13 cellular contexts compared by ENCODE assay signal in genomic region chr4:2287594-2287915, GRCh38. TPM values are rescaled to one million over a fixed set of nuclear protein-coding genes. Genes with fewer than 3 reads are reported as not detected.
DNase-seq lines count a peak whose midpoint lies in the region; ATAC-seq, FAIRE-seq and TF ChIP-seq lines count a peak whose summit lies in the region.
"Had no signal": no experiment of that assay in that cellular context is flagged by ENCODE, and none has a peak within 500 bp of the region (broad histone marks: within the 10 kb centered on the region; RNA-seq: fewer than 3 reads in every experiment).

No MANE protein-coding gene starts in this region.

- H3K27ac Mint-ChIP-seq in CD8-positive, alpha-beta memory T cell: peak overlapping the region in 5 of 8 donors; percentile 63 to 88 (median 70)
- peak overlapping the region in 5 of 9 donors; percentile 24 to 85 (median 72) for H3K27ac Mint-ChIP-seq in naive thymus-derived CD4-positive, alpha-beta T cell
- no peak overlapping the region for H3K27ac Mint-ChIP-seq in chondrocyte (ENCODE audit: unreplicated experiment)

- TF ChIP-seq POLR2A in sigmoid colon (IDR thresholded peaks at IDR 0.05): no peak

- no peak for TF ChIP-seq EP300 in sigmoid colon (IDR thresholded peaks at IDR 0.05)

- no peaks in the 10 kb centered on the region for H3K36me3 ChIP-seq in CD8-positive, alpha-beta memory T cell (ENCODE audit: insufficient read depth, low read length)
- no peaks in the 10 kb centered on the region for H3K36me3 ChIP-seq in naive thymus-derived CD4-positive, alpha-beta T cell (ENCODE audit: control insufficient read depth in 2 of 3, insufficient read depth in 3 of 3, low read length in 3 of 3)
- no peaks in the 10 kb centered on the region for H3K36me3 ChIP-seq in sigmoid colon

- DNase-seq in CD8-positive, alpha-beta memory T cell: no peak
- DNase-seq in dorsolateral prefrontal cortex: peak in 1 of 10 donors; percentile 15
- peak in 2 of 9 donors; percentile 3 to 7 for DNase-seq in naive thymus-derived CD4-positive, alpha-beta T cell
- peak; percentile 46 for DNase-seq in sigmoid colon
- DNase-seq in frontal cortex (ENCODE audit: low spot score in 2 of 2): no peak
- no peak for DNase-seq in RKO (ENCODE audit: low spot score)
- no peak for DNase-seq in chondrocyte (ENCODE audit: low spot score)
- DNase-seq in NCI-H2081 (lab: John Stamatoyannopoulos, UW): no peak
- DNase-seq: DMS153, HCEC 1CT, Kasumi-1, NCI-H187 treated with DMSO at 0.1 percent for 48 hours had no signal

- no peak overlapping the region for H3K4me3 Mint-ChIP-seq in CD8-positive, alpha-beta memory T cell
- peak overlapping the region in 1 of 10 donors; percentile 35 for H3K4me3 Mint-ChIP-seq in naive thymus-derived CD4-positive, alpha-beta T cell
- H3K4me3 Mint-ChIP-seq in chondrocyte (ENCODE audit: unreplicated experiment): no peak overlapping the region

- peaks cover 62% of the 10 kb centered on the region for H3K4me1 ChIP-seq in CD8-positive, alpha-beta memory T cell (ENCODE audit: insufficient read depth, low read length)
- peaks cover 38 to 47% of the 10 kb centered on the region in 2 donors for H3K4me1 ChIP-seq in naive thymus-derived CD4-positive, alpha-beta T cell (ENCODE audit: control insufficient read depth in 2 of 2, insufficient read depth in 2 of 2, low read length in 2 of 2)
- H3K4me1 ChIP-seq in sigmoid colon: no peaks in the 10 kb centered on the region

- no peak overlapping the region for H3K27ac ChIP-seq in CD8-positive, alpha-beta memory T cell (ENCODE audit: low read depth, low read length)
- peak overlapping the region in 35 of 59 donors; percentile 1 to 77 (median 51) for H3K27ac ChIP-seq in dorsolateral prefrontal cortex
- H3K27ac ChIP-seq in naive thymus-derived CD4-positive, alpha-beta T cell (ENCODE audit: low read depth, low read length): no peak overlapping the region
- no peak overlapping the region for H3K27ac ChIP-seq in sigmoid colon

- peaks cover 0 to 2% (median 1%) of the 10 kb centered on the region in 3 donors for H3K36me3 Mint-ChIP-seq in CD8-positive, alpha-beta memory T cell
- peaks cover 0 to 3% (median 0%) of the 10 kb centered on the region in 5 donors for H3K36me3 Mint-ChIP-seq in naive thymus-derived CD4-positive, alpha-beta T cell
- no peaks in the 10 kb centered on the region for H3K36me3 Mint-ChIP-seq in chondrocyte (ENCODE audit: low read depth)

- no peak for ATAC-seq in naive thymus-derived CD4-positive, alpha-beta T cell

- H3K4me3 ChIP-seq in CD8-positive, alpha-beta memory T cell (ENCODE audit: low read length): no peak overlapping the region
- H3K4me3 ChIP-seq in dorsolateral prefrontal cortex (no peak overlapping the region), sigmoid colon (no peak overlapping the region)
- no peak overlapping the region for H3K4me3 ChIP-seq in naive thymus-derived CD4-positive, alpha-beta T cell (ENCODE audit: low read length)

- 90 to 91% methylated on average over 9 of the region's 9 CpGs for WGBS in sigmoid colon, 2 donors

- H3K27me3 Mint-ChIP-seq in CD8-positive, alpha-beta memory T cell: no peaks in the 10 kb centered on the region
- H3K27me3 Mint-ChIP-seq in naive thymus-derived CD4-positive, alpha-beta T cell: peaks cover 0 to 3% (median 0%) of the 10 kb centered on the region in 5 donors
- H3K27me3 Mint-ChIP-seq in chondrocyte (ENCODE audit: low read depth): peaks cover under 1% of the 10 kb centered on the region

- intact Hi-C loops in dorsolateral prefrontal cortex (cut with DNase I): no loop called here
- intact Hi-C loops in naive thymus-derived CD4-positive, alpha-beta T cell (cut with micrococcal nuclease): loop anchor here in 1 of 2 donors (10.0 kb wide), 1 partner anchor 67 kb away; no protein-coding TSS in a partner anchor
- intact Hi-C loops in sigmoid colon (cut with DNase I): no loop called here

- no peaks in the 10 kb centered on the region for H3K27me3 ChIP-seq in CD8-positive, alpha-beta memory T cell (ENCODE audit: insufficient read depth, low read length, poor library complexity, severe bottlenecking)
- H3K27me3 ChIP-seq in dorsolateral prefrontal cortex (no peaks in the 10 kb centered on the region), sigmoid colon (no peaks in the 10 kb centered on the region)
- H3K27me3 ChIP-seq in naive thymus-derived CD4-positive, alpha-beta T cell (ENCODE audit: control insufficient read depth in 2 of 2, insufficient read depth in 2 of 2, low read length in 2 of 2): no peaks in the 10 kb centered on the region

- peaks cover 30 to 67% (median 34%) of the 10 kb centered on the region in 3 donors for H3K4me1 Mint-ChIP-seq in CD8-positive, alpha-beta memory T cell
- H3K4me1 Mint-ChIP-seq in naive thymus-derived CD4-positive, alpha-beta T cell: peaks cover 13 to 76% (median 41%) of the 10 kb centered on the region in 7 donors
- H3K4me1 Mint-ChIP-seq in chondrocyte (ENCODE audit: low read depth): peaks cover 5% of the 10 kb centered on the region

- FAIRE-seq in frontal cortex (lab: Jason Lieb, UNC): no peak
- FAIRE-seq: RCC 7860 had no signal

- H3K9me3 ChIP-seq in CD8-positive, alpha-beta memory T cell (ENCODE audit: low read length): no peaks in the 10 kb centered on the region
- no peaks in the 10 kb centered on the region for H3K9me3 ChIP-seq in naive thymus-derived CD4-positive, alpha-beta T cell (ENCODE audit: control insufficient read depth in 2 of 3, low read length in 3 of 3)
- no peaks in the 10 kb centered on the region for H3K9me3 ChIP-seq in sigmoid colon

- TF ChIP-seq CTCF in dorsolateral prefrontal cortex (IDR thresholded peaks at IDR 0.05 in 54 of 56, conservative IDR thresholded peaks at IDR 0.05 in 2 of 56; ENCODE audit: low read depth in 1 of 56, partially characterized antibody in 56 of 56) (no peak), sigmoid colon (IDR thresholded peaks at IDR 0.05) (no peak), chondrocyte (IDR thresholded peaks at IDR 0.05) (no peak)

- POLR2A ChIA-PET in CD8-positive, alpha-beta memory T cell (lab: Charles Lee): no interaction called here
- POLR2A ChIA-PET in naive thymus-derived CD4-positive, alpha-beta T cell (lab: Charles Lee): interaction anchor here (0.6 to 1.0 kb wide), 3 partner anchors 20 to 183 kb away, joined by 3 to 4 read pairs (median 4); no protein-coding TSS in a partner anchor

- CTCF ChIA-PET in CD8-positive, alpha-beta memory T cell (lab: Charles Lee): no interaction called here
- CTCF ChIA-PET in naive thymus-derived CD4-positive, alpha-beta T cell (lab: Charles Lee): no interaction called here

- no peaks in the 10 kb centered on the region for H3K9me3 Mint-ChIP-seq in CD8-positive, alpha-beta memory T cell
- peaks cover 0 to 5% (median 0%) of the 10 kb centered on the region in 11 donors for H3K9me3 Mint-ChIP-seq in naive thymus-derived CD4-positive, alpha-beta T cell
- H3K9me3 Mint-ChIP-seq in chondrocyte (ENCODE audit: low read depth): no peaks in the 10 kb centered on the region

RNA-seq across cellular contexts. Expression of gene MXD4, which starts 25.6 kb away (rescaled TPM):
- 10 to 100 TPM; 10.2 to 12.2 TPM for total RNA-seq in CD8-positive, alpha-beta memory T cell
- polyA plus RNA-seq in CD8-positive, alpha-beta memory T cell: 47.2 TPM
- total RNA-seq in dorsolateral prefrontal cortex (100 to 1,000 TPM in 7 of 120 experiments, 10 to 100 TPM in 113; 40.2 to 134 (median 61.9) TPM), sigmoid colon (10 to 100 TPM; 36.4 to 62.0 (median 38.7) TPM), frontal cortex (17.5 TPM), chondrocyte (80.3 to 114 TPM (median 82.7 TPM) in 3 replicates)
- total RNA-seq in naive thymus-derived CD4-positive, alpha-beta T cell: 100 to 1,000 TPM in 1 of 5 experiments, 10 to 100 TPM in 4; 25.6 to 106 (median 46.0) TPM
- 10 to 100 TPM; 18.9 to 25.4 TPM for polyA plus RNA-seq in naive thymus-derived CD4-positive, alpha-beta T cell
- polyA plus RNA-seq in sigmoid colon: 10 to 100 TPM; 25.0 to 32.8 (median 27.6) TPM

RNA-seq across cellular contexts. Expression of gene HAUS3, which starts 45.6 kb away (rescaled TPM):
- 10 to 100 TPM; 23.8 to 23.9 TPM for total RNA-seq in CD8-positive, alpha-beta memory T cell
- polyA plus RNA-seq in CD8-positive, alpha-beta memory T cell: 26.6 TPM
- total RNA-seq in dorsolateral prefrontal cortex (10 to 100 TPM; 13.0 to 29.2 (median 19.3) TPM), sigmoid colon (10 to 100 TPM; 12.1 to 18.5 (median 16.4) TPM), frontal cortex (42.0 TPM), chondrocyte (8.6 to 12.5 TPM (median 10.0 TPM) in 3 replicates)
- total RNA-seq in naive thymus-derived CD4-positive, alpha-beta T cell: 10 to 100 TPM; 24.4 to 88.2 (median 34.1) TPM
- 10 to 100 TPM; 18.5 to 25.9 TPM for polyA plus RNA-seq in naive thymus-derived CD4-positive, alpha-beta T cell
- polyA plus RNA-seq in sigmoid colon: 1 to 10 TPM; 3.2 to 7.7 (median 6.0) TPM

RNA-seq across cellular contexts. Expression of gene POLN, which starts 45.6 kb away (rescaled TPM):
- 1 to 10 TPM; 1.5 to 1.6 TPM for total RNA-seq in CD8-positive, alpha-beta memory T cell
- 0.55 TPM for polyA plus RNA-seq in CD8-positive, alpha-beta memory T cell
- total RNA-seq in dorsolateral prefrontal cortex: 10 to 100 TPM in 118 of 120 experiments, 1 to 10 TPM in 2; 9.4 to 50.0 (median 23.7) TPM
- total RNA-seq in naive thymus-derived CD4-positive, alpha-beta T cell: 1 to 10 TPM; 2.4 to 5.4 (median 3.2) TPM
- under 1 TPM; 0.17 to 0.95 TPM for polyA plus RNA-seq in naive thymus-derived CD4-positive, alpha-beta T cell
- 1 to 10 TPM; 1.8 to 9.4 (median 2.6) TPM for total RNA-seq in sigmoid colon
- polyA plus RNA-seq in sigmoid colon: 1 to 10 TPM in 1 of 3 donors, under 1 TPM in 1, not detected in 1; 0.60 to 1.1 TPM
- total RNA-seq in frontal cortex: 8.6 TPM
- total RNA-seq in chondrocyte: 3.8 to 9.1 TPM (median 5.5 TPM) in 3 replicates

Comparison
In these comparisons a context has a peak if more than half of its experiments do, and no peak if none do; other contexts are left out.
1. H3K27ac ChIP-seq: peak in dorsolateral prefrontal cortex (35 of 59); none in CD8-positive, alpha-beta memory T cell (single experiment), naive thymus-derived CD4-positive, alpha-beta T cell (single experiment) and sigmoid colon (0 of 4).